Comparison of ENCODE assay signal across 1 cellular context in the genomic region with DNA sequence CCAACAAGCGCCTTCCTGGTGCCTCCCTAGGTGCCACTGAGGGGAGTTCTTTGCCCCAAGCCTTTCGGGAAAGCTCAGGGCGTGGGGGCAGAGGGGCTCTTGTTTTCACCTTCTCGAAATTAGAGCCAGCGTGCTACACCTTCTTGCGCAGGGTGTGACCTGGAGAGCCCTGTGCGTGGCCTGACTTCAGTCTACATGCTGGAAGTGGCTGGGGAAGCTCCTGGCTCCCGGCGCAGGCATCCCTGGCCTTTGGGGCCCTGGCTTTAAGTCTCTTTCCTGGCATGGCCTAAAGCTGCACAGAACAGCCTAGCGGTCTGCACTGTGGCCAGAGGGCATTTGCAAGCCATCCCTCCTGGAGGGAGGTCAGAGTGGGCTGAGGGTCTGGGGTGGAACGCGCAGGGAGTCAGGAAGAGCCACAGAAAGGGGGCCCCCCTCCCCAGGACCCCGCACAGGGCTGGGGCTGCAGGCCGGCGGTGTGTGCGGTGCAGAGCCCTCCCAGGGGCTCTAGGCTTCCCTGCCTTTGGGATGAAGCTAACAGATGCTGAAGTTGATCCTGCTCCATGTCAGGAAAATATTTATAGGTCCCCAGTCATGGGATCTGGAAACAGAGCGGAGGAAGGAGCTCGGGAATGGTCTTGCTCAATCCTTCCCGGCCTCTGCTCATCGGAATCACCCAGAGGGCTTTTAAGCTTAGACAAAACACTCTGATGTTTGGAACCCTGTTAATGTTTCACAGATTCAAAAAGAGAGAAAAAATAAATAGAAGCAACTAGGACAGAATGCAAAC.
TF ChIP-seq lines count a peak whose summit lies in the region.

No MANE protein-coding gene starts in this region.

TF ChIP-seq in HepG2, 621 proteins besides CTCF, POLR2A, EP300 and RAD21 (continued from another document):
- TF ChIP-seq, protein P1, sequence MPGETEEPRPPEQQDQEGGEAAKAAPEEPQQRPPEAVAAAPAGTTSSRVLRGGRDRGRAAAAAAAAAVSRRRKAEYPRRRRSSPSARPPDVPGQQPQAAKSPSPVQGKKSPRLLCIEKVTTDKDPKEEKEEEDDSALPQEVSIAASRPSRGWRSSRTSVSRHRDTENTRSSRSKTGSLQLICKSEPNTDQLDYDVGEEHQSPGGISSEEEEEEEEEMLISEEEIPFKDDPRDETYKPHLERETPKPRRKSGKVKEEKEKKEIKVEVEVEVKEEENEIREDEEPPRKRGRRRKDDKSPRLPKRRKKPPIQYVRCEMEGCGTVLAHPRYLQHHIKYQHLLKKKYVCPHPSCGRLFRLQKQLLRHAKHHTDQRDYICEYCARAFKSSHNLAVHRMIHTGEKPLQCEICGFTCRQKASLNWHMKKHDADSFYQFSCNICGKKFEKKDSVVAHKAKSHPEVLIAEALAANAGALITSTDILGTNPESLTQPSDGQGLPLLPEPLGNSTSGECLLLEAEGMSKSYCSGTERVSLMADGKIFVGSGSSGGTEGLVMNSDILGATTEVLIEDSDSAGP (CRISPR knock-in tag; IDR thresholded peaks at IDR 0.05; ENCODE audit: borderline replicate concordance) = no peak; the same call in 1 of the 2 replicates
- TF ChIP-seq, protein P2, sequence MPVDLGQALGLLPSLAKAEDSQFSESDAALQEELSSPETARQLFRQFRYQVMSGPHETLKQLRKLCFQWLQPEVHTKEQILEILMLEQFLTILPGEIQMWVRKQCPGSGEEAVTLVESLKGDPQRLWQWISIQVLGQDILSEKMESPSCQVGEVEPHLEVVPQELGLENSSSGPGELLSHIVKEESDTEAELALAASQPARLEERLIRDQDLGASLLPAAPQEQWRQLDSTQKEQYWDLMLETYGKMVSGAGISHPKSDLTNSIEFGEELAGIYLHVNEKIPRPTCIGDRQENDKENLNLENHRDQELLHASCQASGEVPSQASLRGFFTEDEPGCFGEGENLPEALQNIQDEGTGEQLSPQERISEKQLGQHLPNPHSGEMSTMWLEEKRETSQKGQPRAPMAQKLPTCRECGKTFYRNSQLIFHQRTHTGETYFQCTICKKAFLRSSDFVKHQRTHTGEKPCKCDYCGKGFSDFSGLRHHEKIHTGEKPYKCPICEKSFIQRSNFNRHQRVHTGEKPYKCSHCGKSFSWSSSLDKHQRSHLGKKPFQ (CRISPR knock-in tag; IDR thresholded peaks at IDR 0.05; ENCODE audit: insufficient replicate concordance) = no peak
- no peak for TF ChIP-seq MTF2 (CRISPR knock-in tag; IDR thresholded peaks at IDR 0.05; ENCODE audit: borderline replicate concordance)
- TF ChIP-seq SAP130 (CRISPR knock-in tag; IDR thresholded peaks at IDR 0.05; ENCODE audit: low read depth) = peak; percentile 68
- TF ChIP-seq, protein P3, sequence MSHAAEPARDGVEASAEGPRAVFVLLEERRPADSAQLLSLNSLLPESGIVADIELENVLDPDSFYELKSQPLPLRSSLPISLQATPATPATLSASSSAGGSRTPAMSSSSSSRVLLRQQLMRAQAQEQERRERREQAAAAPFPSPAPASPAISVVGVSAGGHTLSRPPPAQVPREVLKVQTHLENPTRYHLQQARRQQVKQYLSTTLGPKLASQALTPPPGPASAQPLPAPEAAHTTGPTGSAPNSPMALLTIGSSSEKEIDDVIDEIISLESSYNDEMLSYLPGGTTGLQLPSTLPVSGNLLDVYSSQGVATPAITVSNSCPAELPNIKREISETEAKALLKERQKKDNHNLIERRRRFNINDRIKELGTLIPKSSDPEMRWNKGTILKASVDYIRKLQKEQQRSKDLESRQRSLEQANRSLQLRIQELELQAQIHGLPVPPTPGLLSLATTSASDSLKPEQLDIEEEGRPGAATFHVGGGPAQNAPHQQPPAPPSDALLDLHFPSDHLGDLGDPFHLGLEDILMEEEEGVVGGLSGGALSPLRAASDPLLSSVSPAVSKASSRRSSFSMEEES (CRISPR knock-in tag; IDR thresholded peaks at IDR 0.05) = peak; percentile 91
- TF ChIP-seq, protein P4, sequence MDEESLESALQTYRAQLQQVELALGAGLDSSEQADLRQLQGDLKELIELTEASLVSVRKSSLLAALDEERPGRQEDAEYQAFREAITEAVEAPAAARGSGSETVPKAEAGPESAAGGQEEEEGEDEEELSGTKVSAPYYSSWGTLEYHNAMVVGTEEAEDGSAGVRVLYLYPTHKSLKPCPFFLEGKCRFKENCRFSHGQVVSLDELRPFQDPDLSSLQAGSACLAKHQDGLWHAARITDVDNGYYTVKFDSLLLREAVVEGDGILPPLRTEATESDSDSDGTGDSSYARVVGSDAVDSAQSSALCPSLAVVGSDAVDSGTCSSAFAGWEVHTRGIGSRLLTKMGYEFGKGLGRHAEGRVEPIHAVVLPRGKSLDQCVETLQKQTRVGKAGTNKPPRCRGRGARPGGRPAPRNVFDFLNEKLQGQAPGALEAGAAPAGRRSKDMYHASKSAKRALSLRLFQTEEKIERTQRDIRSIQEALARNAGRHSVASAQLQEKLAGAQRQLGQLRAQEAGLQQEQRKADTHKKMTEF (CRISPR knock-in tag; IDR thresholded peaks at IDR 0.05) = peak; percentile 30; the same call in 1 of the 2 replicates
- no peak for TF ChIP-seq RXRA (CRISPR knock-in tag; IDR thresholded peaks at IDR 0.05)
- TF ChIP-seq, protein P5, sequence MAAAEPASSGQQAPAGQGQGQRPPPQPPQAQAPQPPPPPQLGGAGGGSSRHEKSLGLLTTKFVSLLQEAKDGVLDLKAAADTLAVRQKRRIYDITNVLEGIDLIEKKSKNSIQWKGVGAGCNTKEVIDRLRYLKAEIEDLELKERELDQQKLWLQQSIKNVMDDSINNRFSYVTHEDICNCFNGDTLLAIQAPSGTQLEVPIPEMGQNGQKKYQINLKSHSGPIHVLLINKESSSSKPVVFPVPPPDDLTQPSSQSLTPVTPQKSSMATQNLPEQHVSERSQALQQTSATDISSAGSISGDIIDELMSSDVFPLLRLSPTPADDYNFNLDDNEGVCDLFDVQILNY (CRISPR knock-in tag; conservative IDR thresholded peaks at IDR 0.05) = no peak
- no peak for TF ChIP-seq MTA3 (CRISPR knock-in tag; IDR thresholded peaks at IDR 0.05)
- 0 out of 2 replicates have a peak, but pooled peaks have one; percentile 53 for TF ChIP-seq NCOA2 (CRISPR knock-in tag; IDR thresholded peaks at IDR 0.05)
- TF ChIP-seq KAT8 (CRISPR knock-in tag; IDR thresholded peaks at IDR 0.05) = peak; percentile 21; the same call in 1 of the 2 replicates
- peak; percentile 37; the same call in 1 of the 2 replicates for TF ChIP-seq ZNF891 (CRISPR knock-in tag; IDR thresholded peaks at IDR 0.05)
- TF ChIP-seq ZNF501 (CRISPR knock-in tag; IDR thresholded peaks at IDR 0.05) = peak; percentile 45; the same call in 1 of the 2 replicates
- TF ChIP-seq MED8 (CRISPR knock-in tag; IDR thresholded peaks at IDR 0.05; ENCODE audit: insufficient replicate concordance) = no peak
- peak; percentile 40; the same call in 1 of the 2 replicates for TF ChIP-seq KDM2A (CRISPR knock-in tag; IDR thresholded peaks at IDR 0.05; ENCODE audit: borderline replicate concordance, low read depth)
- TF ChIP-seq ZNF792 (CRISPR knock-in tag; IDR thresholded peaks at IDR 0.05) = no peak
- TF ChIP-seq POLR2AphosphoS5 (IDR thresholded peaks at IDR 0.05; ENCODE audit: low read depth, low read length) = peak; percentile 69
- TF ChIP-seq PHF21A (CRISPR knock-in tag; IDR thresholded peaks at IDR 0.05) = peak; percentile 83
- TF ChIP-seq SRY (CRISPR knock-in tag; IDR thresholded peaks at IDR 0.05) = peak; percentile 54; the same call in 1 of the 2 replicates
- peak; percentile 13 for TF ChIP-seq PCBP2 (optimal IDR thresholded peaks at IDR 0.05; ENCODE audit: low read depth, low read length, poor library complexity, severe bottlenecking)
- TF ChIP-seq, protein P6, sequence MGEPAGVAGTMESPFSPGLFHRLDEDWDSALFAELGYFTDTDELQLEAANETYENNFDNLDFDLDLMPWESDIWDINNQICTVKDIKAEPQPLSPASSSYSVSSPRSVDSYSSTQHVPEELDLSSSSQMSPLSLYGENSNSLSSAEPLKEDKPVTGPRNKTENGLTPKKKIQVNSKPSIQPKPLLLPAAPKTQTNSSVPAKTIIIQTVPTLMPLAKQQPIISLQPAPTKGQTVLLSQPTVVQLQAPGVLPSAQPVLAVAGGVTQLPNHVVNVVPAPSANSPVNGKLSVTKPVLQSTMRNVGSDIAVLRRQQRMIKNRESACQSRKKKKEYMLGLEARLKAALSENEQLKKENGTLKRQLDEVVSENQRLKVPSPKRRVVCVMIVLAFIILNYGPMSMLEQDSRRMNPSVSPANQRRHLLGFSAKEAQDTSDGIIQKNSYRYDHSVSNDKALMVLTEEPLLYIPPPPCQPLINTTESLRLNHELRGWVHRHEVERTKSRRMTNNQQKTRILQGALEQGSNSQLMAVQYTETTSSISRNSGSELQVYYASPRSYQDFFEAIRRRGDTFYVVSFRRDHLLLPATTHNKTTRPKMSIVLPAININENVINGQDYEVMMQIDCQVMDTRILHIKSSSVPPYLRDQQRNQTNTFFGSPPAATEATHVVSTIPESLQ (CRISPR knock-in tag; conservative IDR thresholded peaks at IDR 0.05) = 0 out of 2 replicates have a peak, but pooled peaks have one; percentile 47
- peak; percentile 48; the same call in 1 of the 2 replicates for TF ChIP-seq KMT2A (CRISPR knock-in tag; IDR thresholded peaks at IDR 0.05)
- TF ChIP-seq CCDC6 (CRISPR knock-in tag; IDR thresholded peaks at IDR 0.05) = peak; percentile 61; the same call in 1 of the 2 replicates
- TF ChIP-seq ZNF83 (CRISPR knock-in tag; IDR thresholded peaks at IDR 0.05; ENCODE audit: borderline replicate concordance) = no peak
